Comparison of ENCODE assay signal across 9 cellular contexts in the genomic region with DNA sequence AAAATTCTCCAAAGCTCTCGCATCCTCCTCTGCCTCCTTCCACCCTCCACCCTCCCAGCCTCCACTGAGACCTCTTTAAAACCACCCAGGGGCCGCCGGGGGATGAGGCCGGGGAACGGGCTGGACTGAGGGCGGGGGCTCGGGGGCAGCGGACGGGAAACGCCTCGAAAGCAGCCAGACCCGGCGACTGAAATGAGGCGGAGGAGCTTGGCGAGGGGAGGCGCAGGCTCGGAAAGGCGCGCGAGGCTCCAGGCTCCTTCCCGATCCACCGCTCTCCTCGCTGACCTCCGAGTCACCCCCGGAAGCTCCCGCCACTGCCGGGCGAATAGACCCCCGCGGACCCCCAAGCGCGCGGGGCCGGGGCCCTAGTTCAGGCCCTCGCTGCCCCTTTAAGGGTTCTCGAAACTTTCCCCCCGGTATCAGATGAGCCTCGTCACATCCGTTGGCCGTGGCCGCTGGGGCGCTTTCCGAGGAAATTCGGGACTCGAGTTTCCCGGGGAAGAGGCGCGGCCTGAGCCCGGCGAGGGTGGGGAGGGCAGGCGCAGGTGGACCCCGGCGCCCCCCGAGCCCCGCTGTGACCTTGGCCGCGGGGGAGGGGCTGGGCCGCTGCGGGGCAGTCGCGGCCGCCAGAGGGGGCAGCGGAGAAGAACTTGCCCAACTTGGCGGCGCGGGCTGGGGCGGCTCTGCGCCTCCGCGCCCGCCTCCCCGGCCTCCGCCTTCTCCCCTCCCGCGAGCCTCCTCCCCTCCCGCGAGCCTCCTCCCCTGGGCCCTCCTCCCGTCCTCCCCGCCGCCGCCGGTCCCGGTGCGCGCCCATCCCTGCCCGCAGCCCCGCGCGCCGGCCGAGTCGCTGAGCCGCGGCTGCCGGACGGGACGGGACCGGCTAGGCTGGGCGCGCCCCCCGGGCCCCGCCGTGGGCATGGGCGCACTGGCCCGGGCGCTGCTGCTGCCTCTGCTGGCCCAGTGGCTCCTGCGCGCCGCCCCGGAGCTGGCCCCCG. TPM values are rescaled to one million over a fixed set of nuclear protein-coding genes. Genes with fewer than 3 reads are reported as not detected.
DNase-seq lines count a peak whose midpoint lies in the region; ATAC-seq and TF ChIP-seq lines count a peak whose summit lies in the region.
"Had no signal": no experiment of that assay in that cellular context is flagged by ENCODE, and none has a peak within 500 bp of the region (broad histone marks: within the 10 kb centered on the region; RNA-seq: fewer than 3 reads in every experiment).

BACE2 (plus strand) TSS at position 813 of the 995 bp plus-strand sequence; CDS start at position 917, 104 bp downstream.

- ATAC-seq in T-helper 17 cell (peak; percentile 83), GM21423 (IDR thresholded peaks at IDR 0.05; ENCODE audit: unreplicated experiment) (no peak)

- H3K4me3 Mint-ChIP-seq in T-helper 17 cell = peak within 1 kb of the TSS; percentile 85

- peak within 1 kb of the TSS; percentile 84 for H3K9ac ChIP-seq in skeletal muscle satellite cell (ENCODE audit: low read depth, low read length)

- peak; percentile 57 for TF ChIP-seq CTCF in GM10266 (IDR thresholded peaks at IDR 0.05; ENCODE audit: control insufficient read depth, insufficient read depth, low read depth, missing control alignments)
- peak; percentile 32 for TF ChIP-seq CTCF in cardiac fibroblast (IDR thresholded peaks at IDR 0.05; ENCODE audit: low read depth, low read length)

- H3K36me3 Mint-ChIP-seq in T-helper 17 cell (ENCODE audit: low read depth) = peaks cover 4% of the 10 kb centered on the region

- peaks cover 67% of the 10 kb centered on the region for H3K27me3 Mint-ChIP-seq in T-helper 17 cell

- no peaks in the 10 kb centered on the region for H3K27me3 ChIP-seq in skeletal muscle satellite cell (ENCODE audit: control insufficient read depth, insufficient read depth, low read length)

- no peaks in the 10 kb centered on the region for H3K36me3 ChIP-seq in skeletal muscle satellite cell (ENCODE audit: insufficient read depth, low read length)
- H3K36me3 ChIP-seq: neutrophil had no signal

- DNase-seq in GM10266 (ENCODE audit: extremely low spot score) (peak; percentile 80), HT-29 (ENCODE audit: low spot score) (peak; percentile 51), T-helper 17 cell (no peak), cardiac fibroblast (ENCODE audit: low read depth in 2 of 2) (peak; percentile 72 to 87), iPS-NIHi7 (ENCODE audit: extremely low spot score) (peak; percentile 79), KG1 (lab: John Stamatoyannopoulos, UW) (no peak)

- H3K9me3 ChIP-seq in T-helper 17 cell (ENCODE audit: control insufficient read depth, low read length, poor library complexity, severe bottlenecking) (no peaks in the 10 kb centered on the region), skeletal muscle satellite cell (replicated peaks; ENCODE audit: low read length) (no peaks in the 10 kb centered on the region)
- H3K9me3 ChIP-seq: neutrophil had no signal

- peak within 1 kb of the TSS; percentile 94 for H3K4me2 ChIP-seq in skeletal muscle satellite cell (ENCODE audit: low read length)

- peaks cover 4% of the 10 kb centered on the region for H3K4me1 Mint-ChIP-seq in T-helper 17 cell

- H3K4me3 ChIP-seq in cardiac fibroblast (replicated peaks in 1 of 2; ENCODE audit: low read depth in 2 of 2, low read length in 2 of 2) = peak within 1 kb of the TSS; percentile 70 to 87
- H3K4me3 ChIP-seq in skeletal muscle satellite cell (ENCODE audit: low read length) = peak within 1 kb of the TSS; percentile 83

- H3K4me1 ChIP-seq in skeletal muscle satellite cell (ENCODE audit: control insufficient read depth, insufficient read depth, low read length) = peaks cover 4% of the 10 kb centered on the region

- H3K27ac Mint-ChIP-seq in T-helper 17 cell = no peak within 1 kb of the TSS

RNA-seq across cellular contexts. Expression of gene BACE2, which starts in this region (rescaled TPM):
- total RNA-seq in HT-29 (2014; rRNA removed; shearing (Covaris generic)) = 20.0 and 26.5 TPM in 2 replicates
- 1 to 10 TPM in 1 of 2 donors, under 1 TPM in 1; 0.37 to 1.4 TPM for total RNA-seq in T-helper 17 cell
- 14.7 and 24.0 TPM in 2 replicates for total RNA-seq in skeletal muscle satellite cell (2012; rRNA removed)

Comparison
In these comparisons a context has a peak if more than half of its experiments do, and no peak if none do; other contexts are left out.
1. DNase-seq: peak in GM10266 (single experiment), HT-29 (single experiment), cardiac fibroblast (2 of 2) and iPS-NIHi7 (single experiment); none in T-helper 17 cell (0 of 3) and KG1 (single experiment).